Comparison of ENCODE assay signal across 13 cellular contexts in the genomic region with DNA sequence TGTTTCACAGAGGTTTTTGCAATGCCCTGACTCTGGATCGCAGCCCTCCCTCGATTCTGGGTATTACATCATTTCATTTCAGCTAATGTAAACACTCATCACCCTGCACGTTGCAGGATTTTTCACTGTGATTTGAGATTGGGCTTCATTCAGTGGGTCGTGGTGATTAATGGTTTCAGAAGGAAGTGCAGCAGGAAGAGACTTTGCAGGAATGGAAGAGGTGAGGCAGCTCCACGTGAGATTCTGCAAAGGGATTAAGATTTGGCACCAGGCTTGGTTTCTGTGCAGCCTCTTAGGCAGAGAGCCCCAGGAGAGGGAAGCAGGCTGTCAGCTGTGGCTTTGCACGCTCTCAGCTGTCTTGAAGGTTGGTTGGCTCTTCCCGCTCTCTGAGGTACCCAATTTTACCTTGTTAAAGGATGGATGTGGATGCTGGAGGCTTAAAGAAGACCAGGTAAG.
A peak's percentile ranks its signal among the peaks of the same experiment; 100 is the strongest.
DNase-seq lines count a peak whose midpoint lies in the region; ATAC-seq and TF ChIP-seq lines count a peak whose summit lies in the region.
"Had no signal": no experiment of that assay in that cellular context is flagged by ENCODE, and none has a peak within 500 bp of the region (broad histone marks: within the 10 kb centered on the region; RNA-seq: fewer than 3 reads in every experiment).

No MANE protein-coding gene starts in this region.

- H3K79me2 ChIP-seq in GM23248 (ENCODE audit: insufficient read depth), result no peaks in the 10 kb centered on the region
- H3K79me2 ChIP-seq in PC-3 (ENCODE audit: low read length), result no peaks in the 10 kb centered on the region
- H3K79me2 ChIP-seq in fibroblast of lung (ENCODE audit: control insufficient read depth, insufficient read depth, low read length), result no peaks in the 10 kb centered on the region

- ATAC-seq in PC-3, result peak; percentile 55
- ATAC-seq in sciatic nerve, result peak; percentile 79
- ATAC-seq in T-helper 17 cell, result no peak
- ATAC-seq: activated naive CD8-positive, alpha-beta T cell treated with anti-CD3 and anti-CD28 coated beads, Interleukin-2, amount 50 U/mL, for 24 hours had no signal

- no peaks in the 10 kb centered on the region for H3K9me3 Mint-ChIP-seq in activated CD4-positive, alpha-beta T cell treated with anti-CD3 and anti-CD28 coated beads, Interleukin-2, amount 10 ng/mL, durations not matched to agents 24 days and 14 days
- H3K9me3 Mint-ChIP-seq: activated naive CD8-positive, alpha-beta T cell treated with anti-CD3 and anti-CD28 coated beads, Interleukin-2, amount 50 U/mL, for 24 hours; nephron progenitor cell had no signal

- H4K20me1 ChIP-seq in GM23248 (ENCODE audit: insufficient read depth) (no peaks in the 10 kb centered on the region), PC-3 (ENCODE audit: low read length) (no peaks in the 10 kb centered on the region), fibroblast of lung (ENCODE audit: control insufficient read depth, extremely low read depth, insufficient read depth, low read length) (no peaks in the 10 kb centered on the region)

- POLR2A ChIA-PET in PC-3 (lab: Charles Lee; ENCODE audit: unreplicated experiment), result no interaction called here

- no peak overlapping the region for H3K27ac Mint-ChIP-seq in activated CD4-positive, alpha-beta T cell treated with anti-CD3 and anti-CD28 coated beads, Interleukin-2, amount 10 ng/mL, durations not matched to agents 24 days and 14 days
- no peak overlapping the region for H3K27ac Mint-ChIP-seq in T-helper 17 cell
- H3K27ac Mint-ChIP-seq: activated naive CD8-positive, alpha-beta T cell treated with anti-CD3 and anti-CD28 coated beads, Interleukin-2, amount 50 U/mL, for 24 hours; nephron progenitor cell had no signal

- CTCF ChIA-PET in PC-3 (lab: Charles Lee), result no interaction called here

- 44% methylated on average over 7 of the region's 7 CpGs for WGBS in GM23248 (ENCODE audit: low coverage in 1 of 2, low lambda C conversion rate in 2 of 2, missing lambda C conversion rate in 2 of 2), 2 experiments

- no peaks in the 10 kb centered on the region for H3K36me3 ChIP-seq in GM23248 (ENCODE audit: low read depth)
- H3K36me3 ChIP-seq in PC-3 (ENCODE audit: low read depth, low read length), result no peaks in the 10 kb centered on the region
- no peaks in the 10 kb centered on the region for H3K36me3 ChIP-seq in fibroblast of lung (ENCODE audit: control insufficient read depth, insufficient read depth, low read length)

- peaks cover 17% of the 10 kb centered on the region for H3K4me1 ChIP-seq in GM23248 (ENCODE audit: insufficient read depth)
- peaks cover 3% of the 10 kb centered on the region; the same call in 1 of the 2 replicates for H3K4me1 ChIP-seq in PC-3 (ENCODE audit: insufficient read depth, low read length)
- peaks cover 9% of the 10 kb centered on the region for H3K4me1 ChIP-seq in fibroblast of lung (ENCODE audit: control insufficient read depth, extremely low read depth, insufficient read depth, low read length)

- H3K9ac ChIP-seq in GM23248 (no peak overlapping the region), PC-3 (ENCODE audit: low read length) (no peak overlapping the region), fibroblast of lung (ENCODE audit: insufficient read depth, low read length) (no peak overlapping the region)

- peaks cover 6% of the 10 kb centered on the region for H3K27me3 Mint-ChIP-seq in activated CD4-positive, alpha-beta T cell treated with anti-CD3 and anti-CD28 coated beads, Interleukin-2, amount 10 ng/mL, durations not matched to agents 24 days and 14 days
- peaks cover 28% of the 10 kb centered on the region for H3K27me3 Mint-ChIP-seq in T-helper 17 cell
- H3K27me3 Mint-ChIP-seq: activated naive CD8-positive, alpha-beta T cell treated with anti-CD3 and anti-CD28 coated beads, Interleukin-2, amount 50 U/mL, for 24 hours had no signal

- in situ Hi-C loops in GM23248 (cut with MboI), result loop anchor here (10.0 kb wide), 1 partner anchor 226 kb away; no protein-coding TSS in a partner anchor

- 0 out of 2 replicates have a peak overlapping the region, but pooled peaks have one; percentile 4 for H3K4me3 ChIP-seq in GM23248
- H3K4me3 ChIP-seq in PC-3 (ENCODE audit: low read length), result no peak overlapping the region
- H3K4me3 ChIP-seq in fibroblast of lung (replicated peaks in 1 of 4; ENCODE audit: control extremely low read depth in 1 of 4, insufficient read depth in 1 of 4, low read depth in 3 of 4, low read length in 4 of 4), result peak overlapping the region in 1 of 4 experiments; percentile 32

- H3K4me2 ChIP-seq in GM23248 (ENCODE audit: unreplicated experiment) (peak overlapping the region; percentile 23), PC-3 (ENCODE audit: low read length) (no peak overlapping the region), fibroblast of lung (ENCODE audit: extremely low read depth, insufficient read depth, low read length) (peak overlapping the region; percentile 54)

- H3K4me3 Mint-ChIP-seq in activated CD4-positive, alpha-beta T cell treated with anti-CD3 and anti-CD28 coated beads, Interleukin-2, amount 10 ng/mL, durations not matched to agents 24 days and 14 days, result no peak overlapping the region
- no peak overlapping the region for H3K4me3 Mint-ChIP-seq in T-helper 17 cell
- H3K4me3 Mint-ChIP-seq: activated naive CD8-positive, alpha-beta T cell treated with anti-CD3 and anti-CD28 coated beads, Interleukin-2, amount 50 U/mL, for 24 hours; nephron progenitor cell had no signal

- 0 out of 2 replicates have a peak, but pooled peaks cover 12% of the 10 kb centered on the region for H3F3A ChIP-seq in GM23248 (ENCODE audit: insufficient read depth)
- H3F3A ChIP-seq in PC-3 (ENCODE audit: low read length, unreplicated experiment), result no peaks in the 10 kb centered on the region

- H3K9me3 ChIP-seq in GM23248 (ENCODE audit: low read depth) (no peaks in the 10 kb centered on the region), PC-3 (ENCODE audit: low read length) (no peaks in the 10 kb centered on the region), fibroblast of lung (ENCODE audit: control insufficient read depth, insufficient read depth, low read depth, low read length) (no peaks in the 10 kb centered on the region), T-helper 17 cell (ENCODE audit: control insufficient read depth, low read length, poor library complexity, severe bottlenecking) (no peaks in the 10 kb centered on the region)

- no peaks in the 10 kb centered on the region for H3K27me3 ChIP-seq in GM23248 (replicated peaks; ENCODE audit: insufficient read depth)
- no peaks in the 10 kb centered on the region for H3K27me3 ChIP-seq in PC-3 (ENCODE audit: low read length)
- no peaks in the 10 kb centered on the region for H3K27me3 ChIP-seq in fibroblast of lung (ENCODE audit: control insufficient read depth, insufficient read depth, low read length)

- TF ChIP-seq CTCF in PC-3 (conservative IDR thresholded peaks at IDR 0.05; ENCODE audit: low read depth, low read length) (no peak), fibroblast of lung (conservative IDR thresholded peaks at IDR 0.05 in 1 of 2, IDR thresholded peaks at IDR 0.05 in 1 of 2; ENCODE audit: low read depth in 1 of 2, low read length in 2 of 2) (no peak)

- intact Hi-C loops in PC-3 (cut with micrococcal nuclease) (no loop called here), sciatic nerve (cut with DNase I) (no loop called here)
- intact Hi-C loops in activated CD4-positive, alpha-beta T cell treated with anti-CD3 and anti-CD28 coated beads, Interleukin-2, amount 10 ng/mL, durations not matched to agents 24 days and 14 days (cut with micrococcal nuclease), result no loop called here

- H3K9me2 ChIP-seq in GM23248 (ENCODE audit: insufficient read depth) (no peaks in the 10 kb centered on the region), PC-3 (replicated peaks; ENCODE audit: low read length) (no peaks in the 10 kb centered on the region)

- H3K4me1 Mint-ChIP-seq in activated CD4-positive, alpha-beta T cell treated with anti-CD3 and anti-CD28 coated beads, Interleukin-2, amount 10 ng/mL, durations not matched to agents 24 days and 14 days, result no peaks in the 10 kb centered on the region
- H3K4me1 Mint-ChIP-seq in T-helper 17 cell, result peaks cover 5% of the 10 kb centered on the region
- H3K4me1 Mint-ChIP-seq: activated naive CD8-positive, alpha-beta T cell treated with anti-CD3 and anti-CD28 coated beads, Interleukin-2, amount 50 U/mL, for 24 hours; nephron progenitor cell had no signal

- no peak overlapping the region for H3K27ac ChIP-seq in GM23248
- H3K27ac ChIP-seq in PC-3 (ENCODE audit: low read length), result no peak overlapping the region
- H3K27ac ChIP-seq in fibroblast of lung (ENCODE audit: insufficient read depth, low read length), result no peak overlapping the region

- H2AFZ ChIP-seq in GM23248 (0 out of 2 replicates have a peak overlapping the region, but pooled peaks have one; percentile 31), PC-3 (ENCODE audit: low read length) (no peak overlapping the region), fibroblast of lung (ENCODE audit: low read length) (no peak overlapping the region)

- no TSS peak for BruUV-seq in PC-3 (replicated peaks; lab: Mats Ljungman, UMichigan)

- DNase-seq in GM23248, result peak; percentile 46
- DNase-seq in PC-3, result peak; percentile 15
- peak; percentile 61 to 75 for DNase-seq in fibroblast of lung (ENCODE audit: low read depth in 2 of 2)
- no peak for DNase-seq in sciatic nerve (ENCODE audit: low spot score)
- DNase-seq in NK-92 treated with Interleukin-12 subunit alpha and Interleukin-12 subunit beta, amount 100 ng/mL, for 24 hours (lab: John Stamatoyannopoulos, UW), result no peak
- DNase-seq in activated CD4-positive, alpha-beta T cell treated with anti-CD3 and anti-CD28 coated beads, Interleukin-2, amount 10 ng/mL, durations not matched to agents 24 days and 14 days, result no peak
- no peak for DNase-seq in NCI-H526 treated with DMSO at 0.1 percent for 48 hours (lab: John Stamatoyannopoulos, UW)
- DNase-seq in T-helper 17 cell, result no peak
- DNase-seq: activated CD4-positive, alpha-beta T cell treated with anti-CD3 and anti-CD28 coated beads, Interleukin-2, amount 50 U/mL, for 4 hours; activated naive CD8-positive, alpha-beta T cell treated with anti-CD3 and anti-CD28 coated beads, Interleukin-2, amount 50 U/mL, for 24 hours; glutamatergic neuron; NCI-H1694 treated with DMSO at 0.1 percent for 48 hours; nephron progenitor cell had no signal

- H3K36me3 Mint-ChIP-seq in activated CD4-positive, alpha-beta T cell treated with anti-CD3 and anti-CD28 coated beads, Interleukin-2, amount 10 ng/mL, durations not matched to agents 24 days and 14 days (ENCODE audit: low read depth), result no peaks in the 10 kb centered on the region
- no peaks in the 10 kb centered on the region for H3K36me3 Mint-ChIP-seq in T-helper 17 cell (ENCODE audit: low read depth)

Comparison
In these comparisons a context has a peak if more than half of its experiments do, and no peak if none do; other contexts are left out.
1. DNase-seq: peak in GM23248 (single experiment), PC-3 (single experiment) and fibroblast of lung (2 of 2); none in sciatic nerve (single experiment), NK-92 treated with Interleukin-12 subunit alpha and Interleukin-12 subunit beta, amount 100 ng/mL, for 24 hours (single experiment), activated CD4-positive, alpha-beta T cell treated with anti-CD3 and anti-CD28 coated beads, Interleukin-2, amount 10 ng/mL, durations not matched to agents 24 days and 14 days (single experiment), NCI-H526 treated with DMSO at 0.1 percent for 48 hours (single experiment) and T-helper 17 cell (0 of 3).